Comparison of ENCODE assay signal across 9 cellular contexts in genomic region chr10:13440709-13441061, GRCh38.
DNase-seq lines count a peak whose midpoint lies in the region; ATAC-seq and TF ChIP-seq lines count a peak whose summit lies in the region.
"Had no signal": no experiment of that assay in that cellular context is flagged by ENCODE, and none has a peak within 500 bp of the region (broad histone marks: within the 10 kb centered on the region; RNA-seq: fewer than 3 reads in every experiment).

No MANE protein-coding gene starts in this region.

- no peak overlapping the region for H3K27ac Mint-ChIP-seq in Calu3 (ENCODE audit: unreplicated experiment)

- H3K9me3 ChIP-seq in OCI-LY3 (ENCODE audit: insufficient read depth, low read length) (no peaks in the 10 kb centered on the region), parathyroid adenoma (ENCODE audit: control insufficient read depth, low read length) (no peaks in the 10 kb centered on the region)
- no peaks in the 10 kb centered on the region for H3K9me3 ChIP-seq in effector memory CD4-positive, alpha-beta T cell (ENCODE audit: control insufficient read depth, low read length)

- no peak for DNase-seq in Calu3
- no peak for DNase-seq in effector memory CD4-positive, alpha-beta T cell
- DNase-seq in foreskin keratinocyte: no peak
- DNase-seq in HuH-7.5 (ENCODE audit: low spot score): no peak

- H3K4me2 ChIP-seq in OCI-LY3 (ENCODE audit: low read length) (peak overlapping the region; percentile 90), parathyroid adenoma (ENCODE audit: low read length) (peak overlapping the region; percentile 89)

- 0 out of 2 replicates have a peak overlapping the region, but pooled peaks have one; percentile 80 for H2AFZ ChIP-seq in OCI-LY3 (ENCODE audit: low read depth, low read length)
- peak overlapping the region; percentile 83 for H2AFZ ChIP-seq in parathyroid adenoma

- intact Hi-C loops in Calu3 (cut with micrococcal nuclease; ENCODE audit: unreplicated experiment): loop anchor here (1.0 kb wide), 1 partner anchor 68 kb away; no protein-coding TSS in a partner anchor

- H3K4me1 ChIP-seq in OCI-LY3 (ENCODE audit: low read length) (no peaks in the 10 kb centered on the region), parathyroid adenoma (peaks cover 4% of the 10 kb centered on the region), foreskin keratinocyte (no peaks in the 10 kb centered on the region)
- peaks cover 7% of the 10 kb centered on the region for H3K4me1 ChIP-seq in effector memory CD4-positive, alpha-beta T cell (ENCODE audit: control insufficient read depth, insufficient read depth, low read length, poor library complexity, severe bottlenecking)

- no peaks in the 10 kb centered on the region for H3K4me1 Mint-ChIP-seq in Calu3 (ENCODE audit: low read depth, unreplicated experiment)

- H3K4me3 ChIP-seq in OCI-LY3 (ENCODE audit: low read length) (peak overlapping the region; percentile 74), parathyroid adenoma (ENCODE audit: low read depth, low read length) (peak overlapping the region; percentile 55)
- H3K4me3 ChIP-seq in effector memory CD4-positive, alpha-beta T cell (ENCODE audit: insufficient read depth, low read depth, low read length, poor library complexity, severe bottlenecking): peak overlapping the region; percentile 49
- H3K4me3 ChIP-seq: lung had no signal

- no peaks in the 10 kb centered on the region for H3K36me3 Mint-ChIP-seq in Calu3 (ENCODE audit: insufficient read depth, unreplicated experiment)

- no peaks in the 10 kb centered on the region for H3K36me3 ChIP-seq in OCI-LY3 (replicated peaks; ENCODE audit: low read depth, low read length)
- no peaks in the 10 kb centered on the region for H3K36me3 ChIP-seq in effector memory CD4-positive, alpha-beta T cell (ENCODE audit: control insufficient read depth, insufficient read depth, low read length)
- no peaks in the 10 kb centered on the region for H3K36me3 ChIP-seq in parathyroid adenoma (ENCODE audit: control insufficient read depth, insufficient read depth, low read length)

- ATAC-seq in foreskin keratinocyte: no peak
- no peak for ATAC-seq in HG03108 (IDR thresholded peaks at IDR 0.05; ENCODE audit: unreplicated experiment)
- ATAC-seq in GM18870 (IDR thresholded peaks at IDR 0.05; ENCODE audit: unreplicated experiment): no peak

- H3K9ac ChIP-seq in OCI-LY3 (ENCODE audit: low read length) (no peak overlapping the region), parathyroid adenoma (no peak overlapping the region)

- CTCF ChIA-PET in Calu3 (lab: Charles Lee): interaction anchor here (0.5 to 2.5 kb wide), 7 partner anchors 13 to 337 kb away, joined by 3 to 36 read pairs (median 4); no protein-coding TSS in a partner anchor

- H3K27me3 ChIP-seq in OCI-LY3 (ENCODE audit: low read depth, low read length): peaks cover 19% of the 10 kb centered on the region
- peaks cover 14% of the 10 kb centered on the region for H3K27me3 ChIP-seq in effector memory CD4-positive, alpha-beta T cell (replicated peaks; ENCODE audit: control insufficient read depth, insufficient read depth, low read length, poor library complexity, severe bottlenecking)
- no peaks in the 10 kb centered on the region for H3K27me3 ChIP-seq in parathyroid adenoma (ENCODE audit: control insufficient read depth, insufficient read depth, low read length)
- H3K27me3 ChIP-seq in foreskin keratinocyte: peaks cover 44% of the 10 kb centered on the region

- no peak for TF ChIP-seq CTCF in Calu3 (IDR thresholded peaks at IDR 0.05; ENCODE audit: unreplicated experiment)
- no peak for TF ChIP-seq CTCF in OCI-LY3 (IDR thresholded peaks at IDR 0.05; ENCODE audit: low read depth, low read length)
- TF ChIP-seq CTCF in parathyroid adenoma (IDR thresholded peaks at IDR 0.05): no peak
- TF ChIP-seq CTCF in foreskin keratinocyte (conservative IDR thresholded peaks at IDR 0.05): no peak

- peaks cover 40% of the 10 kb centered on the region for H3K27me3 Mint-ChIP-seq in Calu3 (ENCODE audit: unreplicated experiment)

- no TSS peak for BruUV-seq in Calu3 (replicated peaks; lab: Mats Ljungman, UMichigan)

- peak overlapping the region; percentile 68 for H3K4me3 Mint-ChIP-seq in Calu3 (ENCODE audit: low read depth, unreplicated experiment)

- no peaks in the 10 kb centered on the region for H4K20me1 ChIP-seq in OCI-LY3 (ENCODE audit: insufficient read depth, low read length)

- H3K27ac ChIP-seq in OCI-LY3 (ENCODE audit: low read length): no peak overlapping the region
- no peak overlapping the region for H3K27ac ChIP-seq in effector memory CD4-positive, alpha-beta T cell (ENCODE audit: insufficient read depth, low read length, poor library complexity, severe bottlenecking)
- H3K27ac ChIP-seq in parathyroid adenoma: no peak overlapping the region
- no peak overlapping the region for H3K27ac ChIP-seq in foreskin keratinocyte

- H3K9me3 Mint-ChIP-seq in Calu3 (ENCODE audit: low read depth, unreplicated experiment): no peaks in the 10 kb centered on the region

- H3K79me2 ChIP-seq in OCI-LY3 (ENCODE audit: low read length) (no peaks in the 10 kb centered on the region), parathyroid adenoma (no peaks in the 10 kb centered on the region)
